Comparison of ENCODE assay signal across 1 cellular context in the genomic region with DNA sequence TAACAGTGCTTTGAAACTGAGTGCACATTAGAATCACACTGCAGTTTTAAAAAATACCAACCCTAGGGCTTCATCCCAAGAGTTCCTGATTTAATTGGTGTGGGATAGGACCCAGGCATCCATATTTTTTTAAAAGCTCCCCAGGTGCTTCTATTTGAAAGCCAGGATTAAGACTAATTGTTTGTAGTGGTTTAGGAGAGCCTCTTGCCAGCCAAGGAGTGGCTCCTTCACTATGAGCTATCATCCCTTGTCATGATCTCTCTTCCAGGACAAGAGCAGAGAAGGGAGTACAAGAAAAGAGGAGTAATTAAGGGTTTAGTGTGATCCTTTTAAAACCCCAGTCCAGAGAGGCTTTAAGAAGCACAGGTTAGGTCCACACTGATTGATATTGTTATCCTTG.
TF ChIP-seq lines count a peak whose summit lies in the region.

No MANE protein-coding gene starts in this region.

TF ChIP-seq in GM23338, 12 proteins besides CTCF, POLR2A, EP300 and RAD21:
- TF ChIP-seq, protein P1, sequence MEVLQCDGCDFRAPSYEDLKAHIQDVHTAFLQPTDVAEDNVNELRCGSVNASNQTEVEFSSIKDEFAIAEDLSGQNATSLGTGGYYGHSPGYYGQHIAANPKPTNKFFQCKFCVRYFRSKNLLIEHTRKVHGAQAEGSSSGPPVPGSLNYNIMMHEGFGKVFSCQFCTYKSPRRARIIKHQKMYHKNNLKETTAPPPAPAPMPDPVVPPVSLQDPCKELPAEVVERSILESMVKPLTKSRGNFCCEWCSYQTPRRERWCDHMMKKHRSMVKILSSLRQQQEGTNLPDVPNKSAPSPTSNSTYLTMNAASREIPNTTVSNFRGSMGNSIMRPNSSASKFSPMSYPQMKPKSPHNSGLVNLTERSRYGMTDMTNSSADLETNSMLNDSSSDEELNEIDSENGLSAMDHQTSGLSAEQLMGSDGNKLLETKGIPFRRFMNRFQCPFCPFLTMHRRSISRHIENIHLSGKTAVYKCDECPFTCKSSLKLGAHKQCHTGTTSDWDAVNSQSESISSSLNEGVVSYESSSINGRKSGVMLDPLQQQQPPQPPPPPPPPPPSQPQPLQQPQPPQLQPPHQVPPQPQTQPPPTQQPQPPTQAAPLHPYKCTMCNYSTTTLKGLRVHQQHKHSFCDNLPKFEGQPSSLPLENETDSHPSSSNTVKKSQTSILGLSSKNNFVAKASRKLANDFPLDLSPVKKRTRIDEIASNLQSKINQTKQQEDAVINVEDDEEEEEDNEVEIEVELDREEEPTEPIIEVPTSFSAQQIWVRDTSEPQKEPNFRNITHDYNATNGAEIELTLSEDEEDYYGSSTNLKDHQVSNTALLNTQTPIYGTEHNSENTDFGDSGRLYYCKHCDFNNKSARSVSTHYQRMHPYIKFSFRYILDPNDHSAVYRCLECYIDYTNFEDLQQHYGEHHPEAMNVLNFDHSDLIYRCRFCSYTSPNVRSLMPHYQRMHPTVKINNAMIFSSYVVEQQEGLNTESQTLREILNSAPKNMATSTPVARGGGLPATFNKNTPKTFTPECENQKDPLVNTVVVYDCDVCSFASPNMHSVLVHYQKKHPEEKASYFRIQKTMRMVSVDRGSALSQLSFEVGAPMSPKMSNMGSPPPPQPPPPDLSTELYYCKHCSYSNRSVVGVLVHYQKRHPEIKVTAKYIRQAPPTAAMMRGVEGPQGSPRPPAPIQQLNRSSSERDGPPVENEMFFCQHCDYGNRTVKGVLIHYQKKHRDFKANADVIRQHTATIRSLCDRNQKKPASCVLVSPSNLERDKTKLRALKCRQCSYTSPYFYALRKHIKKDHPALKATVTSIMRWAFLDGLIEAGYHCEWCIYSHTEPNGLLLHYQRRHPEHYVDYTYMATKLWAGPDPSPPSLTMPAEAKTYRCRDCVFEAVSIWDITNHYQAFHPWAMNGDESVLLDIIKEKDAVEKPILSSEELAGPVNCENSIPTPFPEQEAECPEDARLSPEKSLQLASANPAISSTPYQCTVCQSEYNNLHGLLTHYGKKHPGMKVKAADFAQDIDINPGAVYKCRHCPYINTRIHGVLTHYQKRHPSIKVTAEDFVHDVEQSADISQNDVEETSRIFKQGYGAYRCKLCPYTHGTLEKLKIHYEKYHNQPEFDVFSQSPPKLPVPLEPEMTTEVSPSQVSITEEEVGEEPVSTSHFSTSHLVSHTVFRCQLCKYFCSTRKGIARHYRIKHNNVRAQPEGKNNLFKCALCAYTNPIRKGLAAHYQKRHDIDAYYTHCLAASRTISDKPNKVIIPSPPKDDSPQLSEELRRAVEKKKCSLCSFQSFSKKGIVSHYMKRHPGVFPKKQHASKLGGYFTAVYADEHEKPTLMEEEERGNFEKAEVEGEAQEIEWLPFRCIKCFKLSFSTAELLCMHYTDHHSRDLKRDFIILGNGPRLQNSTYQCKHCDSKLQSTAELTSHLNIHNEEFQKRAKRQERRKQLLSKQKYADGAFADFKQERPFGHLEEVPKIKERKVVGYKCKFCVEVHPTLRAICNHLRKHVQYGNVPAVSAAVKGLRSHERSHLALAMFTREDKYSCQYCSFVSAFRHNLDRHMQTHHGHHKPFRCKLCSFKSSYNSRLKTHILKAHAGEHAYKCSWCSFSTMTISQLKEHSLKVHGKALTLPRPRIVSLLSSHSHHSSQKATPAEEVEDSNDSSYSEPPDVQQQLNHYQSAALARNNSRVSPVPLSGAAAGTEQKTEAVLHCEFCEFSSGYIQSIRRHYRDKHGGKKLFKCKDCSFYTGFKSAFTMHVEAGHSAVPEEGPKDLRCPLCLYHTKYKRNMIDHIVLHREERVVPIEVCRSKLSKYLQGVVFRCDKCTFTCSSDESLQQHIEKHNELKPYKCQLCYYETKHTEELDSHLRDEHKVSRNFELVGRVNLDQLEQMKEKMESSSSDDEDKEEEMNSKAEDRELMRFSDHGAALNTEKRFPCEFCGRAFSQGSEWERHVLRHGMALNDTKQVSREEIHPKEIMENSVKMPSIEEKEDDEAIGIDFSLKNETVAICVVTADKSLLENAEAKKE (CRISPR knock-in tag; IDR thresholded peaks at IDR 0.05) = no peak
- TF ChIP-seq, protein P2, sequence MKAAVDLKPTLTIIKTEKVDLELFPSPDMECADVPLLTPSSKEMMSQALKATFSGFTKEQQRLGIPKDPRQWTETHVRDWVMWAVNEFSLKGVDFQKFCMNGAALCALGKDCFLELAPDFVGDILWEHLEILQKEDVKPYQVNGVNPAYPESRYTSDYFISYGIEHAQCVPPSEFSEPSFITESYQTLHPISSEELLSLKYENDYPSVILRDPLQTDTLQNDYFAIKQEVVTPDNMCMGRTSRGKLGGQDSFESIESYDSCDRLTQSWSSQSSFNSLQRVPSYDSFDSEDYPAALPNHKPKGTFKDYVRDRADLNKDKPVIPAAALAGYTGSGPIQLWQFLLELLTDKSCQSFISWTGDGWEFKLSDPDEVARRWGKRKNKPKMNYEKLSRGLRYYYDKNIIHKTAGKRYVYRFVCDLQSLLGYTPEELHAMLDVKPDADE (IDR thresholded peaks at IDR 0.05) = no peak
- TF ChIP-seq EZH2 (IDR thresholded peaks at IDR 0.05; ENCODE audit: low read depth, unreplicated experiment) = no peak
- TF ChIP-seq CREB1 (CRISPR knock-in tag; IDR thresholded peaks at IDR 0.05; ENCODE audit: low read depth) = no peak
- TF ChIP-seq, protein P3, sequence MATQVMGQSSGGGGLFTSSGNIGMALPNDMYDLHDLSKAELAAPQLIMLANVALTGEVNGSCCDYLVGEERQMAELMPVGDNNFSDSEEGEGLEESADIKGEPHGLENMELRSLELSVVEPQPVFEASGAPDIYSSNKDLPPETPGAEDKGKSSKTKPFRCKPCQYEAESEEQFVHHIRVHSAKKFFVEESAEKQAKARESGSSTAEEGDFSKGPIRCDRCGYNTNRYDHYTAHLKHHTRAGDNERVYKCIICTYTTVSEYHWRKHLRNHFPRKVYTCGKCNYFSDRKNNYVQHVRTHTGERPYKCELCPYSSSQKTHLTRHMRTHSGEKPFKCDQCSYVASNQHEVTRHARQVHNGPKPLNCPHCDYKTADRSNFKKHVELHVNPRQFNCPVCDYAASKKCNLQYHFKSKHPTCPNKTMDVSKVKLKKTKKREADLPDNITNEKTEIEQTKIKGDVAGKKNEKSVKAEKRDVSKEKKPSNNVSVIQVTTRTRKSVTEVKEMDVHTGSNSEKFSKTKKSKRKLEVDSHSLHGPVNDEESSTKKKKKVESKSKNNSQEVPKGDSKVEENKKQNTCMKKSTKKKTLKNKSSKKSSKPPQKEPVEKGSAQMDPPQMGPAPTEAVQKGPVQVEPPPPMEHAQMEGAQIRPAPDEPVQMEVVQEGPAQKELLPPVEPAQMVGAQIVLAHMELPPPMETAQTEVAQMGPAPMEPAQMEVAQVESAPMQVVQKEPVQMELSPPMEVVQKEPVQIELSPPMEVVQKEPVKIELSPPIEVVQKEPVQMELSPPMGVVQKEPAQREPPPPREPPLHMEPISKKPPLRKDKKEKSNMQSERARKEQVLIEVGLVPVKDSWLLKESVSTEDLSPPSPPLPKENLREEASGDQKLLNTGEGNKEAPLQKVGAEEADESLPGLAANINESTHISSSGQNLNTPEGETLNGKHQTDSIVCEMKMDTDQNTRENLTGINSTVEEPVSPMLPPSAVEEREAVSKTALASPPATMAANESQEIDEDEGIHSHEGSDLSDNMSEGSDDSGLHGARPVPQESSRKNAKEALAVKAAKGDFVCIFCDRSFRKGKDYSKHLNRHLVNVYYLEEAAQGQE (IDR thresholded peaks at IDR 0.05; ENCODE audit: unreplicated experiment) = no peak
- no peak for TF ChIP-seq JUNB (IDR thresholded peaks at IDR 0.05; ENCODE audit: unreplicated experiment)
- TF ChIP-seq POLR2AphosphoS5 (IDR thresholded peaks at IDR 0.05; ENCODE audit: low read depth) = no peak
